Comparison of ENCODE assay signal across 17 cellular contexts in the genomic region with DNA sequence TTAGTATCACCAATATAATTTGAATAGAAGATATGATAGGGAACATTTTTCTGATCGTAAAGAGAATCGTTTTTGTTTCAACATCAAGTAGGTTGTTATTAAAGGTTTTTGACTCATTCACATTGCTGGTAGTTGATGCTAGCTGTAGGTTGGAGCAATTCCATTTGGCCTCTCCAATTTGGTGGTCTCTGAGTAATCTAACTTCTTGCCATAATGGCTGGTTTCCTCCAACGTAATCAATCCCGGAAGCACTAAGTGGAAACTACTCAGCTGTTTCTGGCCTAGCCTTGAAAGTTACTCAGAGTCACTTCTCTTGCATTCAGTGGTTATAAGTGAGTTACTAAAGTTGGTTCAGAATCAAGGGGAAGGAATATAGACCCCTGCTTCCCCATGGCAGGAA.
"Had no signal": no experiment of that assay in that cellular context is flagged by ENCODE, and none has a peak within 500 bp of the region (broad histone marks: within the 10 kb centered on the region; RNA-seq: fewer than 3 reads in every experiment).

No MANE protein-coding gene starts in this region.

- ATAC-seq: activated CD4-positive, alpha-beta T cell treated with anti-CD3 and anti-CD28 coated beads for 36 hours; activated CD8-positive, alpha-beta T cell treated with anti-CD3 and anti-CD28 coated beads for 36 hours; stimulated activated naive CD8-positive, alpha-beta T cell treated with anti-CD3 and anti-CD28 coated beads, Interleukin-15, Interleukin-2, amounts not matched to agents 100 U/mL and 50 U/mL, for 24 hours had no signal

- H3K27me3 Mint-ChIP-seq: activated CD4-positive, alpha-beta T cell treated with anti-CD3 and anti-CD28 coated beads for 36 hours; activated CD8-positive, alpha-beta T cell treated with anti-CD3 and anti-CD28 coated beads for 36 hours had no signal

- H3K9me3 ChIP-seq: esophagus squamous epithelium, left ventricle myocardium inferior, ovary, thoracic aorta had no signal

- H3K27me3 ChIP-seq: esophagus squamous epithelium, hepatocyte, ovary had no signal

- H3K4me1 Mint-ChIP-seq: activated CD4-positive, alpha-beta T cell treated with anti-CD3 and anti-CD28 coated beads for 36 hours had no signal

- H3K4me1 ChIP-seq: esophagus squamous epithelium had no signal

- H3K27ac Mint-ChIP-seq: activated CD4-positive, alpha-beta T cell treated with anti-CD3 and anti-CD28 coated beads for 36 hours had no signal

- DNase-seq: activated CD4-positive, alpha-beta T cell treated with anti-CD3 and anti-CD28 coated beads for 36 hours; activated CD8-positive, alpha-beta memory T cell treated with anti-CD3 and anti-CD28 coated beads, Interleukin-2, amount 50 U/mL, for 4 hours; activated CD8-positive, alpha-beta T cell treated with anti-CD3 and anti-CD28 coated beads for 36 hours; activated naive CD4-positive, alpha-beta T cell treated with Interleukin-2 at 50 U/mL for 16 hours; esophagus squamous epithelium; kidney; left ventricle myocardium inferior; mesendoderm; ovary; stimulated activated CD4-positive, alpha-beta T cell treated with anti-CD3 and anti-CD28 coated beads, Interleukin-4, amount 100 ng/mL, for 1 hour; stimulated activated CD8-positive, alpha-beta memory T cell treated with anti-CD3 and anti-CD28 coated beads, Interleukin-4, amount 100 ng/mL, for 48 hours; stimulated activated naive CD8-positive, alpha-beta T cell treated with anti-CD3 and anti-CD28 coated beads, Interleukin-15, Interleukin-2, amounts not matched to agents 100 U/mL and 50 U/mL, for 24 hours; SW 1271; T-helper 9 cell; WERI-Rb-1 had no signal

- H3K4me3 Mint-ChIP-seq: activated CD4-positive, alpha-beta T cell treated with anti-CD3 and anti-CD28 coated beads for 36 hours; activated CD8-positive, alpha-beta T cell treated with anti-CD3 and anti-CD28 coated beads for 36 hours had no signal

- H3K36me3 ChIP-seq: ovary had no signal

- H3K4me3 ChIP-seq: esophagus squamous epithelium, hepatocyte, left ventricle myocardium inferior, ovary, thoracic aorta had no signal

- H3K9me3 Mint-ChIP-seq: activated CD8-positive, alpha-beta T cell treated with anti-CD3 and anti-CD28 coated beads for 36 hours had no signal

- H3K27ac ChIP-seq: esophagus squamous epithelium, hepatocyte, left ventricle myocardium inferior, ovary, thoracic aorta, WERI-Rb-1 had no signal
